12 cellular contexts compared by ENCODE assay signal in genomic region chr15:63490345-63491034, GRCh38. TPM values are rescaled to one million over a fixed set of nuclear protein-coding genes. Genes with fewer than 3 reads are reported as not detected.
DNase-seq lines count a peak whose midpoint lies in the region; ATAC-seq and TF ChIP-seq lines count a peak whose summit lies in the region.
"Had no signal": no experiment of that assay in that cellular context is flagged by ENCODE, and none has a peak within 500 bp of the region (broad histone marks: within the 10 kb centered on the region; RNA-seq: fewer than 3 reads in every experiment).

No MANE protein-coding gene starts in this region.

- H3K9ac ChIP-seq in Karpas-422 (ENCODE audit: low read length) (no peak overlapping the region), neural progenitor cell (no peak overlapping the region)

- no peak overlapping the region for H3K27ac Mint-ChIP-seq in neural progenitor cell

- H3K4me1 Mint-ChIP-seq in neural progenitor cell = peaks cover 17% of the 10 kb centered on the region

- no peaks in the 10 kb centered on the region for H3K9me3 Mint-ChIP-seq in neural progenitor cell

- peaks cover 3% of the 10 kb centered on the region for H3K27me3 Mint-ChIP-seq in neural progenitor cell (ENCODE audit: insufficient read depth, low read depth)

- no peak for TF ChIP-seq CTCF in neural progenitor cell (IDR thresholded peaks at IDR 0.05)

- DNase-seq in AML-193 (lab: John Stamatoyannopoulos, UW) = peak; percentile 90 to 92
- no peak for DNase-seq in Karpas-422
- DNase-seq in NOMO-1 treated with dmso at 0.1 percent for 144 hours (lab: John Stamatoyannopoulos, UW; ENCODE audit: unreplicated experiment) = peak; percentile 90
- DNase-seq in islet precursor cell = peak; percentile 15
- DNase-seq in neural progenitor cell (ENCODE audit: low spot score) = no peak
- DNase-seq in NCI-H2029 treated with DMSO at 0.1 percent for 48 hours (lab: John Stamatoyannopoulos, UW) = no peak
- no peak for DNase-seq in DMS79 treated with DMSO at 0.1 percent for 48 hours (lab: John Stamatoyannopoulos, UW)
- DNase-seq: NCI-H526 treated with DMSO at 0.1 percent for 48 hours; stimulated activated CD4-positive, alpha-beta T cell treated with anti-CD3 and anti-CD28 coated beads, Interleukin-4, amount 100 ng/mL, for 4 hours; transverse colon had no signal

- H3K4me2 ChIP-seq in Karpas-422 (ENCODE audit: low read depth, low read length, poor library complexity, severe bottlenecking) = peak overlapping the region; percentile 22
- H3K4me2 ChIP-seq in neural progenitor cell = no peak overlapping the region

- H3K27ac ChIP-seq in Karpas-422 (ENCODE audit: low read length) = no peak overlapping the region
- H3K27ac ChIP-seq in neural progenitor cell = no peak overlapping the region
- H3K27ac ChIP-seq: cardiac muscle cell had no signal

- no peaks in the 10 kb centered on the region for H3K27me3 ChIP-seq in Karpas-422 (ENCODE audit: low read length)
- H3K27me3 ChIP-seq in neural progenitor cell = peaks cover 38% of the 10 kb centered on the region
- H3K27me3 ChIP-seq: cardiac muscle cell, transverse colon had no signal

- H2AFZ ChIP-seq in Karpas-422 (ENCODE audit: low read length) = no peak overlapping the region
- no peak overlapping the region for H2AFZ ChIP-seq in neural progenitor cell (replicated peaks)

- H3K9me2 ChIP-seq in Karpas-422 (replicated peaks; ENCODE audit: insufficient read depth, low read length) = no peaks in the 10 kb centered on the region

- H4K20me1 ChIP-seq in Karpas-422 (ENCODE audit: insufficient read depth, low read depth, low read length) = no peaks in the 10 kb centered on the region
- H4K20me1 ChIP-seq in neural progenitor cell (ENCODE audit: low read depth) = no peaks in the 10 kb centered on the region

- H3K36me3 Mint-ChIP-seq in neural progenitor cell = no peaks in the 10 kb centered on the region

- no peaks in the 10 kb centered on the region for H3K9me3 ChIP-seq in Karpas-422 (ENCODE audit: low read length)
- no peaks in the 10 kb centered on the region for H3K9me3 ChIP-seq in neural progenitor cell (ENCODE audit: low read depth)
- H3K9me3 ChIP-seq: transverse colon had no signal

- H3K79me2 ChIP-seq in Karpas-422 (ENCODE audit: low read length) (no peaks in the 10 kb centered on the region), neural progenitor cell (ENCODE audit: low read depth) (no peaks in the 10 kb centered on the region)

- H3K4me3 ChIP-seq in Karpas-422 (ENCODE audit: low read length) (no peak overlapping the region), neural progenitor cell (no peak overlapping the region)
- H3K4me3 ChIP-seq: cardiac muscle cell, transverse colon had no signal

- no peaks in the 10 kb centered on the region for H3K36me3 ChIP-seq in Karpas-422 (ENCODE audit: insufficient read depth, low read length)
- H3K36me3 ChIP-seq in neural progenitor cell = no peaks in the 10 kb centered on the region
- H3K36me3 ChIP-seq: cardiac muscle cell, transverse colon had no signal

- no peak for ATAC-seq in GM21619 (IDR thresholded peaks at IDR 0.05; ENCODE audit: unreplicated experiment)

- H3K4me1 ChIP-seq in Karpas-422 (ENCODE audit: low read length) (peaks cover 10% of the 10 kb centered on the region), neural progenitor cell (peaks cover 8% of the 10 kb centered on the region)

- H3K4me3 Mint-ChIP-seq in neural progenitor cell = no peak overlapping the region

- H3F3A ChIP-seq in neural progenitor cell (ENCODE audit: low read depth) = peaks cover 5% of the 10 kb centered on the region

RNA-seq across cellular contexts. Expression of gene USP3, which starts 13.9 kb away (rescaled TPM):
- 15.4 and 16.8 TPM in 2 replicates for total RNA-seq in Karpas-422 (2014; rRNA removed; shearing (Covaris generic); ENCODE audit: low replicate concordance)
- 48.8 and 64.2 TPM in 2 replicates for total RNA-seq in neural progenitor cell (ENCODE audit: low replicate concordance)

Comparison
In these comparisons a context has a peak if more than half of its experiments do, and no peak if none do; other contexts are left out.
1. DNase-seq: peak in AML-193 (2 of 2), NOMO-1 treated with dmso at 0.1 percent for 144 hours (single experiment) and islet precursor cell (single experiment); none in Karpas-422 (single experiment), neural progenitor cell (single experiment), NCI-H2029 treated with DMSO at 0.1 percent for 48 hours (single experiment) and DMS79 treated with DMSO at 0.1 percent for 48 hours (single experiment).